In the genomic region with DNA sequence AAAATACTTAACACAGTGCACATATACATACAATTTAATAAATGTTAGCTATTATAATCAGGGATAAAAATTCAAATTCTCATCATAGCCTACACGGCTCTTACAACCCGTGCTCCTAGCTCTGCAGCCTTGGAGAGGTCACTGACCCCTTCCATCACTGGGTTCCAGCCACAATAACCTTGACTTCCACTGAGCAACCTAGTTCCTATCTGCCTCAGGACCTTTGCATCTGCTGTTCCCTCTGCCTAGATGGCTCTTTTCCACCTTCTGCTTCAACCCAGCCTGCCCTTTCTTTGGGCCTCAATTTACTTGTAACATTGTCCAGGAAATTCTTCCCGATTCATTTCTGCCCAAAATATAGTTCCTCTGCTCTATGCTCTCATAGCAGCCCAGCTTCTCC, we compare ENCODE assay signal across 17 cellular contexts. TPM values are rescaled to one million over a fixed set of nuclear protein-coding genes. Genes with fewer than 3 reads are reported as not detected.
DNase-seq lines count a peak whose midpoint lies in the region; ATAC-seq and TF ChIP-seq lines count a peak whose summit lies in the region.
"Had no signal": no experiment of that assay in that cellular context is flagged by ENCODE, and none has a peak within 500 bp of the region (broad histone marks: within the 10 kb centered on the region; RNA-seq: fewer than 3 reads in every experiment).

No MANE protein-coding gene starts in this region.

- no peaks in the 10 kb centered on the region for H3K9me3 Mint-ChIP-seq in stimulated activated naive CD8-positive, alpha-beta T cell treated with anti-CD3 and anti-CD28 coated beads, Interleukin-15, amount 100 ng/mL, for 72 hours
- H3K9me3 Mint-ChIP-seq in activated naive CD8-positive, alpha-beta T cell treated with anti-CD3 and anti-CD28 coated beads, Interleukin-2, amount 10 ng/mL, durations not matched to agents 7 days and 5 days: no peaks in the 10 kb centered on the region
- H3K9me3 Mint-ChIP-seq in naive B cell (peaks cover 0 to 2% (median 0%) of the 10 kb centered on the region in 7 donors), CD14-positive monocyte (no peaks in the 10 kb centered on the region)

- H3K27ac Mint-ChIP-seq in stimulated activated naive CD8-positive, alpha-beta T cell treated with anti-CD3 and anti-CD28 coated beads, Interleukin-15, amount 100 ng/mL, for 72 hours: no peak overlapping the region
- no peak overlapping the region for H3K27ac Mint-ChIP-seq in activated naive CD8-positive, alpha-beta T cell treated with anti-CD3 and anti-CD28 coated beads, Interleukin-2, amount 10 ng/mL, durations not matched to agents 7 days and 5 days
- H3K27ac Mint-ChIP-seq in naive B cell: peak overlapping the region in 2 of 6 donors; percentile 4 to 87
- H3K27ac Mint-ChIP-seq in CD14-positive monocyte: peak overlapping the region in 2 of 7 donors; percentile 13 to 59

- no peak overlapping the region for H3K4me3 ChIP-seq in A673 (ENCODE audit: low read depth, low read length, poor library complexity, severe bottlenecking)

- CTCF ChIA-PET in A673 (lab: Charles Lee): no interaction called here

- peaks cover 47% of the 10 kb centered on the region for H3K27me3 Mint-ChIP-seq in stimulated activated naive CD8-positive, alpha-beta T cell treated with anti-CD3 and anti-CD28 coated beads, Interleukin-15, amount 100 ng/mL, for 72 hours
- H3K27me3 Mint-ChIP-seq in activated naive CD8-positive, alpha-beta T cell treated with anti-CD3 and anti-CD28 coated beads, Interleukin-2, amount 10 ng/mL, durations not matched to agents 7 days and 5 days: peaks cover 35% of the 10 kb centered on the region
- H3K27me3 Mint-ChIP-seq in naive B cell: peaks cover 5 to 23% (median 9%) of the 10 kb centered on the region in 3 donors
- H3K27me3 Mint-ChIP-seq in CD14-positive monocyte (ENCODE audit: low read depth in 3 of 3): peaks cover 15 to 27% (median 18%) of the 10 kb centered on the region in 3 donors

- no peak overlapping the region for H3K27ac ChIP-seq in A673 (ENCODE audit: low read depth, low read length, poor library complexity, severe bottlenecking)
- H3K27ac ChIP-seq: cardiac muscle cell had no signal

- H3K4me1 ChIP-seq in A673 (ENCODE audit: insufficient read depth, low read length, poor library complexity, severe bottlenecking): no peaks in the 10 kb centered on the region

- H3K36me3 ChIP-seq in A673 (ENCODE audit: insufficient read depth, low read length, poor library complexity, severe bottlenecking): no peaks in the 10 kb centered on the region
- H3K36me3 ChIP-seq: cardiac muscle cell, heart left ventricle had no signal

- peaks cover 21% of the 10 kb centered on the region for H3K4me1 Mint-ChIP-seq in stimulated activated naive CD8-positive, alpha-beta T cell treated with anti-CD3 and anti-CD28 coated beads, Interleukin-15, amount 100 ng/mL, for 72 hours
- peaks cover 9% of the 10 kb centered on the region for H3K4me1 Mint-ChIP-seq in activated naive CD8-positive, alpha-beta T cell treated with anti-CD3 and anti-CD28 coated beads, Interleukin-2, amount 10 ng/mL, durations not matched to agents 7 days and 5 days
- peaks cover 18 to 28% (median 22%) of the 10 kb centered on the region in 3 donors for H3K4me1 Mint-ChIP-seq in naive B cell
- peaks cover 23% of the 10 kb centered on the region for H3K4me1 Mint-ChIP-seq in CD14-positive monocyte

- H3K36me3 Mint-ChIP-seq in activated naive CD8-positive, alpha-beta T cell treated with anti-CD3 and anti-CD28 coated beads, Interleukin-2, amount 10 ng/mL, durations not matched to agents 7 days and 5 days: no peaks in the 10 kb centered on the region
- no peaks in the 10 kb centered on the region for H3K36me3 Mint-ChIP-seq in naive B cell
- peaks cover 3% of the 10 kb centered on the region in 2 donors for H3K36me3 Mint-ChIP-seq in CD14-positive monocyte

- H3K9me3 ChIP-seq in A673 (ENCODE audit: low read depth, low read length, poor library complexity, severe bottlenecking): no peaks in the 10 kb centered on the region
- H3K9me3 ChIP-seq: heart left ventricle had no signal

- ATAC-seq in stimulated activated naive CD8-positive, alpha-beta T cell treated with anti-CD3 and anti-CD28 coated beads, Interleukin-15, amount 100 ng/mL, for 72 hours: no peak
- ATAC-seq in stimulated activated naive CD8-positive, alpha-beta T cell treated with anti-CD3 and anti-CD28 coated beads, Interleukin-15, Interleukin-2, amounts not matched to agents 100 U/mL and 50 U/mL, for 24 hours: no peak
- no peak for ATAC-seq in activated naive CD8-positive, alpha-beta T cell treated with anti-CD3 and anti-CD28 coated beads, Interleukin-2, amount 10 ng/mL, durations not matched to agents 7 days and 5 days (ENCODE audit: low read depth)
- ATAC-seq in naive B cell (ENCODE audit: low read depth in 2 of 2): no peak

- no TSS peak for BruUV-seq in A673 (replicated peaks; lab: Mats Ljungman, UMichigan)

- no peak for DNase-seq in stimulated activated naive CD8-positive, alpha-beta T cell treated with anti-CD3 and anti-CD28 coated beads, Interleukin-15, amount 100 ng/mL, for 72 hours
- DNase-seq in stimulated activated naive CD8-positive, alpha-beta T cell treated with anti-CD3 and anti-CD28 coated beads, Interleukin-15, Interleukin-2, amounts not matched to agents 100 U/mL and 50 U/mL, for 24 hours: no peak
- DNase-seq in activated naive CD8-positive, alpha-beta T cell treated with anti-CD3 and anti-CD28 coated beads, Interleukin-2, amount 10 ng/mL, durations not matched to agents 7 days and 5 days: no peak
- DNase-seq in naive B cell (no peak), CD14-positive monocyte (ENCODE audit: low spot score) (no peak), NCI-H748 treated with DMSO at 0.1 percent for 48 hours (lab: John Stamatoyannopoulos, UW) (no peak), iPS-NIHi7 (ENCODE audit: extremely low spot score) (no peak), A673 (ENCODE audit: low spot score) (no peak)
- DNase-seq: COR-L47; effector CD4-positive, alpha-beta T cell; NCI-H2029; NCI-H510A; SHP77 had no signal

- peak overlapping the region; percentile 8 to 55 for H3K4me3 Mint-ChIP-seq in stimulated activated naive CD8-positive, alpha-beta T cell treated with anti-CD3 and anti-CD28 coated beads, Interleukin-15, amount 100 ng/mL, for 72 hours
- H3K4me3 Mint-ChIP-seq in activated naive CD8-positive, alpha-beta T cell treated with anti-CD3 and anti-CD28 coated beads, Interleukin-2, amount 10 ng/mL, durations not matched to agents 7 days and 5 days: peak overlapping the region; percentile 30
- peak overlapping the region; percentile 44 to 79 (median 70) for H3K4me3 Mint-ChIP-seq in naive B cell
- no peak overlapping the region for H3K4me3 Mint-ChIP-seq in CD14-positive monocyte

- POLR2A ChIA-PET in activated naive CD8-positive, alpha-beta T cell treated with anti-CD3 and anti-CD28 coated beads, Interleukin-2, amount 10 ng/mL, durations not matched to agents 7 days and 5 days (lab: Charles Lee): interaction anchor here (1.4 kb wide), 1 partner anchor 8 kb away, joined by 12 read pairs; a partner anchor contains a TSS
- POLR2A ChIA-PET in A673 (lab: Charles Lee; ENCODE audit: low non-redundant PET): no interaction called here

- intact Hi-C loops in CD14-positive monocyte (cut with micrococcal nuclease) (no loop called here), A673 (cut with micrococcal nuclease; ENCODE audit: unreplicated experiment) (no loop called here)

- TF ChIP-seq CTCF in CD14-positive monocyte (IDR thresholded peaks at IDR 0.05) (no peak), A673 (conservative IDR thresholded peaks at IDR 0.05; ENCODE audit: low read depth, low read length) (no peak)

- no peaks in the 10 kb centered on the region for H3K27me3 ChIP-seq in A673 (replicated peaks; ENCODE audit: insufficient read depth, low read depth, low read length, poor library complexity)

RNA-seq across cellular contexts. Expression of a gene that starts 8.9 kb away (rescaled TPM):
- 10 to 100 TPM; 71.2 to 73.1 TPM for total RNA-seq in activated naive CD8-positive, alpha-beta T cell treated with anti-CD3 and anti-CD28 coated beads, Interleukin-2, amount 10 ng/mL, durations not matched to agents 7 days and 5 days
- polyA plus RNA-seq in naive B cell (ENCODE audit: low read depth in 6 of 6) (10 to 100 TPM; 39.1 to 51.1 (median 44.1) TPM), CD14-positive monocyte (10 to 100 TPM; 47.3 to 49.6 TPM)
- 35.1 and 40.1 TPM in 2 replicates for total RNA-seq in A673 (2021)

RNA-seq across cellular contexts. Expression of a gene that starts 36.6 kb away (rescaled TPM):
- not detected for total RNA-seq in activated naive CD8-positive, alpha-beta T cell treated with anti-CD3 and anti-CD28 coated beads, Interleukin-2, amount 10 ng/mL, durations not matched to agents 7 days and 5 days
- not detected for polyA plus RNA-seq in naive B cell (ENCODE audit: low read depth in 6 of 6)
- polyA plus RNA-seq in CD14-positive monocyte: not detected
- 0.45 and 0.61 TPM in 2 replicates for total RNA-seq in A673 (2021)
- total RNA-seq: T-helper 1 cell treated with Interleukin-12 subunit alpha and Interleukin-12 subunit beta and Interleukin-4 antibody, amounts not matched to agents 30 ng/mL and 1 ng/mL, for 36 hours had no signal

RNA-seq across cellular contexts. Expression of a gene that starts 43.2 kb away (rescaled TPM):
- under 1 TPM; 0.09 to 0.14 TPM for total RNA-seq in activated naive CD8-positive, alpha-beta T cell treated with anti-CD3 and anti-CD28 coated beads, Interleukin-2, amount 10 ng/mL, durations not matched to agents 7 days and 5 days
- under 1 TPM in 5 of 6 donors, not detected in 1; 0.09 to 0.29 (median 0.20) TPM for polyA plus RNA-seq in naive B cell (ENCODE audit: low read depth in 6 of 6)
- 1 to 10 TPM in 1 of 2 donors, under 1 TPM in 1; 0.90 to 1.2 TPM for polyA plus RNA-seq in CD14-positive monocyte
- total RNA-seq in A673 (2021): 0.57 and 0.75 TPM in 2 replicates
- total RNA-seq: kidney epithelial cell had no signal

RNA-seq across cellular contexts. Expression of a gene that starts 54.1 kb away (rescaled TPM):
- total RNA-seq in activated naive CD8-positive, alpha-beta T cell treated with anti-CD3 and anti-CD28 coated beads, Interleukin-2, amount 10 ng/mL, durations not matched to agents 7 days and 5 days: 10 to 100 TPM; 29.0 to 33.9 TPM
- polyA plus RNA-seq in naive B cell (ENCODE audit: low read depth in 6 of 6) (10 to 100 TPM; 19.8 to 38.6 (median 34.6) TPM), CD14-positive monocyte (10 to 100 TPM; 31.2 to 52.8 TPM)
- 59.2 and 67.1 TPM in 2 replicates for total RNA-seq in A673 (2021)

Comparison
In these comparisons a context has a peak if more than half of its experiments do, and no peak if none do; other contexts are left out.
1. H3K4me3 Mint-ChIP-seq: peak in stimulated activated naive CD8-positive, alpha-beta T cell treated with anti-CD3 and anti-CD28 coated beads, Interleukin-15, amount 100 ng/mL, for 72 hours (2 of 2), activated naive CD8-positive, alpha-beta T cell treated with anti-CD3 and anti-CD28 coated beads, Interleukin-2, amount 10 ng/mL, durations not matched to agents 7 days and 5 days (single experiment) and naive B cell (8 of 8); none in CD14-positive monocyte (0 of 2).